In genomic region chr7:80279760-80280159, GRCh38 we compare ENCODE assay signal across 1 cellular context.
TF ChIP-seq lines count a peak whose summit lies in the region.

No MANE protein-coding gene starts in this region.

TF ChIP-seq in IMR-90, 13 proteins besides CTCF, POLR2A, EP300 and RAD21:
- TF ChIP-seq ELK1 (IDR thresholded peaks at IDR 0.05; ENCODE audit: borderline replicate concordance, low read depth, low read length) (no peak), BHLHE40 (IDR thresholded peaks at IDR 0.05; ENCODE audit: low read depth, low read length) (no peak)
